9 cellular contexts compared by ENCODE assay signal in the genomic region with DNA sequence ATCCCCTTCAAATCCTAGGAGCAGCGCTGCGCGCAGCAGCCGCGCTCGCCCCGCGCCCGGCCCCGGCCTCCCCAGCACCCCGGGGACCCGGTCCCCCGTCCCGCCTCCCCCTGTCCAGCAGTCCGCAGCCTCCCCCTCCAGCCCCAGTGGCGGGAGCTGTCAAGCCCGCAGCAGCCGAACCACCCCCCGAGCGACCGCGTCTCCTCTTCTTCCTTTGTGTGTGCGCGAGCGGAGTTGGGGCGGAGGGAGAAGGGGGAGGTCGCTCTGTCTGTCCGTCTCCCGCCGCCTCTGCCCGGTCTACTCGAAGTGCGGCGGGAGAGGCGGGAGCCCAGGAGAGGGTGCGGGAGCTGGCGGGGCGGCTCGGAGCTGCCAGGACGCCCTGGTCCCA. TPM values are rescaled to one million over a fixed set of nuclear protein-coding genes. Genes with fewer than 3 reads are reported as not detected.
DNase-seq lines count a peak whose midpoint lies in the region; ATAC-seq and TF ChIP-seq lines count a peak whose summit lies in the region.
"Had no signal": no experiment of that assay in that cellular context is flagged by ENCODE, and none has a peak within 500 bp of the region (broad histone marks: within the 10 kb centered on the region; RNA-seq: fewer than 3 reads in every experiment).

No MANE protein-coding gene starts in this region.

- peaks cover 70% of the 10 kb centered on the region for H3K27me3 ChIP-seq in SJSA1 (replicated peaks)
- peaks cover 91% of the 10 kb centered on the region for H3K27me3 ChIP-seq in neutrophil

- H3K4me1 ChIP-seq in SJSA1 (replicated peaks) (peaks cover 24% of the 10 kb centered on the region), neutrophil (ENCODE audit: control insufficient read depth in 1 of 2, insufficient read depth in 1 of 2, low read depth in 1 of 2, low read length in 1 of 2) (peaks cover 13 to 18% of the 10 kb centered on the region in 2 experiments)

- H3K27ac ChIP-seq in SJSA1 (no peak overlapping the region), neutrophil (no peak overlapping the region)
- H3K27ac ChIP-seq: C4-2B had no signal

- DNase-seq in NCI-H510A treated with DMSO at 0.1 percent for 48 hours (lab: John Stamatoyannopoulos, UW) = peak; percentile 38
- DNase-seq in NCI-H510A (lab: John Stamatoyannopoulos, UW) = no peak
- no peak for DNase-seq in SJSA1 (ENCODE audit: low read depth in 1 of 2, low spot score in 2 of 2)
- DNase-seq in fibroblast of pulmonary artery (ENCODE audit: low read depth) = no peak
- DNase-seq in effector CD8-positive, alpha-beta T cell (lab: John Stamatoyannopoulos, UW) = no peak
- no peak for DNase-seq in NCI-H1048 (lab: John Stamatoyannopoulos, UW)

- no peaks in the 10 kb centered on the region for H3K36me3 ChIP-seq in SJSA1
- H3K36me3 ChIP-seq in neutrophil = no peaks in the 10 kb centered on the region

- H3K4me3 ChIP-seq in SJSA1 = peak overlapping the region; percentile 36
- H3K4me3 ChIP-seq in fibroblast of pulmonary artery (replicated peaks; ENCODE audit: low read depth, low read length) = peak overlapping the region; percentile 49
- peak overlapping the region; percentile 56 to 68 for H3K4me3 ChIP-seq in neutrophil (ENCODE audit: low read depth in 1 of 2, low read length in 1 of 2)

- H3K9me3 ChIP-seq in SJSA1 (replicated peaks) = no peaks in the 10 kb centered on the region
- H3K9me3 ChIP-seq in neutrophil = no peaks in the 10 kb centered on the region

- ATAC-seq in activated CD4-positive, CD25-positive, alpha-beta regulatory T cell treated with anti-CD3 and anti-CD28 coated beads, Interleukin-2, amount 50 U/mL, for 24 hours = no peak

- TF ChIP-seq CTCF in fibroblast of pulmonary artery (IDR thresholded peaks at IDR 0.05; ENCODE audit: low read length, missing control alignments) (no peak), neutrophil (IDR thresholded peaks at IDR 0.05) (no peak)

RNA-seq across cellular contexts. Expression of a gene that starts 0.4 kb away (rescaled TPM):
- total RNA-seq in SJSA1 (2014; rRNA removed; shearing (Covaris generic)) = 0.21 TPM in 1 of 2 replicates, not detected in the other

RNA-seq across cellular contexts. Expression of a gene that starts 47.9 kb away (rescaled TPM):
- 1.6 and 2.7 TPM in 2 replicates for total RNA-seq in SJSA1 (2014; rRNA removed; shearing (Covaris generic))
